8 cellular contexts compared by ENCODE assay signal in genomic region chr1:157691285-157691920, GRCh38. TPM values are rescaled to one million over a fixed set of nuclear protein-coding genes. Genes with fewer than 3 reads are reported as not detected.
DNase-seq lines count a peak whose midpoint lies in the region; ATAC-seq and TF ChIP-seq lines count a peak whose summit lies in the region.

No MANE protein-coding gene starts in this region.

- H3K9me3 ChIP-seq in HAP-1 = no peaks in the 10 kb centered on the region

- in situ Hi-C loops in HAP-1 (cut with MboI; ENCODE audit: low sequenced_read_pairs) = no loop called here

- H3K27me3 ChIP-seq in HAP-1 (ENCODE audit: low read depth) = no peaks in the 10 kb centered on the region

- no peaks in the 10 kb centered on the region for H3K36me3 ChIP-seq in HAP-1 (replicated peaks)

- DNase-seq in CD1c-positive myeloid dendritic cell (ENCODE audit: extremely low spot score) (peak; percentile 33), HAP-1 (ENCODE audit: low spot score in 2 of 2) (peak; percentile 11 to 47), RPMI8226 (peak; percentile 62), germinal center (ENCODE audit: low spot score) (peak; percentile 33), superior temporal gyrus (ENCODE audit: extremely low spot score) (peak; percentile 79), mesenteric fat pad (ENCODE audit: low spot score) (no peak), omental fat pad (ENCODE audit: low spot score) (no peak)

- H3K4me1 ChIP-seq in HAP-1 = no peaks in the 10 kb centered on the region

- TF ChIP-seq CTCF in omental fat pad (IDR thresholded peaks at IDR 0.05) = no peak

- no peak overlapping the region for H3K4me3 ChIP-seq in HAP-1

- ATAC-seq in omental fat pad (ENCODE audit: low FRiP score) (no peak), GM19452 (IDR thresholded peaks at IDR 0.05; ENCODE audit: unreplicated experiment) (no peak)

RNA-seq across cellular contexts. Expression of gene FCRL3, which starts 9.2 kb away (rescaled TPM):
- total RNA-seq in mesenteric fat pad (0.19 TPM), omental fat pad (1 to 10 TPM in 1 of 4 donors, under 1 TPM in 2, not detected in 1; 0.19 to 1.2 (median 0.28) TPM)

Comparison
In these comparisons a context has a peak if more than half of its experiments do, and no peak if none do; other contexts are left out.
1. DNase-seq: peak in CD1c-positive myeloid dendritic cell (single experiment), HAP-1 (2 of 2), RPMI8226 (single experiment), germinal center (single experiment) and superior temporal gyrus (single experiment); none in mesenteric fat pad (single experiment) and omental fat pad (single experiment).